Comparison of ENCODE assay signal across 1 cellular context in genomic region chr17:38798614-38799500, GRCh38.
TF ChIP-seq lines count a peak whose summit lies in the region.

No MANE protein-coding gene starts in this region.

TF ChIP-seq in HepG2, 621 proteins besides CTCF, POLR2A, EP300 and RAD21 (continued from another document):
- TF ChIP-seq, protein P1, sequence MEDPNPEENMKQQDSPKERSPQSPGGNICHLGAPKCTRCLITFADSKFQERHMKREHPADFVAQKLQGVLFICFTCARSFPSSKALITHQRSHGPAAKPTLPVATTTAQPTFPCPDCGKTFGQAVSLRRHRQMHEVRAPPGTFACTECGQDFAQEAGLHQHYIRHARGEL (CRISPR knock-in tag; IDR thresholded peaks at IDR 0.05), result no peak
- TF ChIP-seq POGZ (CRISPR knock-in tag; IDR thresholded peaks at IDR 0.05), result peak; percentile 52; the same call in 1 of the 2 replicates
- TF ChIP-seq MATR3 (CRISPR knock-in tag; IDR thresholded peaks at IDR 0.05), result no peak
- 0 out of 2 replicates have a peak, but pooled peaks have one; percentile 9 for TF ChIP-seq ZBTB49 (CRISPR knock-in tag; IDR thresholded peaks at IDR 0.05; ENCODE audit: borderline replicate concordance)
- TF ChIP-seq NFKB2 (CRISPR knock-in tag; IDR thresholded peaks at IDR 0.05; ENCODE audit: borderline replicate concordance), result peak; percentile 72
- TF ChIP-seq, protein P2, sequence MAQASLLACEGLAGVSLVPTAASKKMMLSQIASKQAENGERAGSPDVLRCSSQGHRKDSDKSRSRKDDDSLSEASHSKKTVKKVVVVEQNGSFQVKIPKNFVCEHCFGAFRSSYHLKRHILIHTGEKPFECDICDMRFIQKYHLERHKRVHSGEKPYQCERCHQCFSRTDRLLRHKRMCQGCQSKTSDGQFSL (CRISPR knock-in tag; IDR thresholded peaks at IDR 0.05), result peak; percentile 86
- 0 out of 2 replicates have a peak, but pooled peaks have one; percentile 13 for TF ChIP-seq CCDC6 (CRISPR knock-in tag; IDR thresholded peaks at IDR 0.05)
- peak; percentile 59 for TF ChIP-seq ZMAT3 (CRISPR knock-in tag; conservative IDR thresholded peaks at IDR 0.05)
- TF ChIP-seq ZSCAN31 (CRISPR knock-in tag; IDR thresholded peaks at IDR 0.05; ENCODE audit: low read depth), result peak; percentile 82; the same call in 1 of the 2 replicates
- TF ChIP-seq ZNF225 (CRISPR knock-in tag; IDR thresholded peaks at IDR 0.05), result peak; percentile 83; the same call in 1 of the 2 replicates
- TF ChIP-seq RELA (CRISPR knock-in tag; IDR thresholded peaks at IDR 0.05), result no peak
- TF ChIP-seq ZNF235 (CRISPR knock-in tag; IDR thresholded peaks at IDR 0.05; ENCODE audit: borderline replicate concordance), result peak; percentile 60; the same call in 1 of the 2 replicates
- TF ChIP-seq, protein P3, sequence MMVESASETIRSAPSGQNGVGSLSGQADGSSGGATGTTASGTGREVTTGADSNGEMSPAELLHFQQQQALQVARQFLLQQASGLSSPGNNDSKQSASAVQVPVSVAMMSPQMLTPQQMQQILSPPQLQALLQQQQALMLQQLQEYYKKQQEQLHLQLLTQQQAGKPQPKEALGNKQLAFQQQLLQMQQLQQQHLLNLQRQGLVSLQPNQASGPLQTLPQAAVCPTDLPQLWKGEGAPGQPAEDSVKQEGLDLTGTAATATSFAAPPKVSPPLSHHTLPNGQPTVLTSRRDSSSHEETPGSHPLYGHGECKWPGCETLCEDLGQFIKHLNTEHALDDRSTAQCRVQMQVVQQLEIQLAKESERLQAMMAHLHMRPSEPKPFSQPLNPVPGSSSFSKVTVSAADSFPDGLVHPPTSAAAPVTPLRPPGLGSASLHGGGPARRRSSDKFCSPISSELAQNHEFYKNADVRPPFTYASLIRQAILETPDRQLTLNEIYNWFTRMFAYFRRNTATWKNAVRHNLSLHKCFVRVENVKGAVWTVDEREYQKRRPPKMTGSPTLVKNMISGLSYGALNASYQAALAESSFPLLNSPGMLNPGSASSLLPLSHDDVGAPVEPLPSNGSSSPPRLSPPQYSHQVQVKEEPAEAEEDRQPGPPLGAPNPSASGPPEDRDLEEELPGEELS (CRISPR knock-in tag; IDR thresholded peaks at IDR 0.05), result peak; percentile 25; the same call in 1 of the 2 replicates
- TF ChIP-seq HIVEP1 (CRISPR knock-in tag; IDR thresholded peaks at IDR 0.05), result peak; percentile 62; the same call in 1 of the 2 replicates
- TF ChIP-seq, protein P4, sequence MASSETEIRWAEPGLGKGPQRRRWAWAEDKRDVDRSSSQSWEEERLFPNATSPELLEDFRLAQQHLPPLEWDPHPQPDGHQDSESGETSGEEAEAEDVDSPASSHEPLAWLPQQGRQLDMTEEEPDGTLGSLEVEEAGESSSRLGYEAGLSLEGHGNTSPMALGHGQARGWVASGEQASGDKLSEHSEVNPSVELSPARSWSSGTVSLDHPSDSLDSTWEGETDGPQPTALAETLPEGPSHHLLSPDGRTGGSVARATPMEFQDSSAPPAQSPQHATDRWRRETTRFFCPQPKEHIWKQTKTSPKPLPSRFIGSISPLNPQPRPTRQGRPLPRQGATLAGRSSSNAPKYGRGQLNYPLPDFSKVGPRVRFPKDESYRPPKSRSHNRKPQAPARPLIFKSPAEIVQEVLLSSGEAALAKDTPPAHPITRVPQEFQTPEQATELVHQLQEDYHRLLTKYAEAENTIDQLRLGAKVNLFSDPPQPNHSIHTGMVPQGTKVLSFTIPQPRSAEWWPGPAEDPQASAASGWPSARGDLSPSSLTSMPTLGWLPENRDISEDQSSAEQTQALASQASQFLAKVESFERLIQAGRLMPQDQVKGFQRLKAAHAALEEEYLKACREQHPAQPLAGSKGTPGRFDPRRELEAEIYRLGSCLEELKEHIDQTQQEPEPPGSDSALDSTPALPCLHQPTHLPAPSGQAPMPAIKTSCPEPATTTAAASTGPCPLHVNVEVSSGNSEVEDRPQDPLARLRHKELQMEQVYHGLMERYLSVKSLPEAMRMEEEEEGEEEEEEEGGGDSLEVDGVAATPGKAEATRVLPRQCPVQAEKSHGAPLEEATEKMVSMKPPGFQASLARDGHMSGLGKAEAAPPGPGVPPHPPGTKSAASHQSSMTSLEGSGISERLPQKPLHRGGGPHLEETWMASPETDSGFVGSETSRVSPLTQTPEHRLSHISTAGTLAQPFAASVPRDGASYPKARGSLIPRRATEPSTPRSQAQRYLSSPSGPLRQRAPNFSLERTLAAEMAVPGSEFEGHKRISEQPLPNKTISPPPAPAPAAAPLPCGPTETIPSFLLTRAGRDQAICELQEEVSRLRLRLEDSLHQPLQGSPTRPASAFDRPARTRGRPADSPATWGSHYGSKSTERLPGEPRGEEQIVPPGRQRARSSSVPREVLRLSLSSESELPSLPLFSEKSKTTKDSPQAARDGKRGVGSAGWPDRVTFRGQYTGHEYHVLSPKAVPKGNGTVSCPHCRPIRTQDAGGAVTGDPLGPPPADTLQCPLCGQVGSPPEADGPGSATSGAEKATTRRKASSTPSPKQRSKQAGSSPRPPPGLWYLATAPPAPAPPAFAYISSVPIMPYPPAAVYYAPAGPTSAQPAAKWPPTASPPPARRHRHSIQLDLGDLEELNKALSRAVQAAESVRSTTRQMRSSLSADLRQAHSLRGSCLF (CRISPR knock-in tag; IDR thresholded peaks at IDR 0.05; ENCODE audit: borderline replicate concordance), result no peak
- TF ChIP-seq ZBTB14 (CRISPR knock-in tag; IDR thresholded peaks at IDR 0.05), result peak; percentile 91
- peak; percentile 92 for TF ChIP-seq ZNF891 (CRISPR knock-in tag; IDR thresholded peaks at IDR 0.05)
- TF ChIP-seq, protein P5, sequence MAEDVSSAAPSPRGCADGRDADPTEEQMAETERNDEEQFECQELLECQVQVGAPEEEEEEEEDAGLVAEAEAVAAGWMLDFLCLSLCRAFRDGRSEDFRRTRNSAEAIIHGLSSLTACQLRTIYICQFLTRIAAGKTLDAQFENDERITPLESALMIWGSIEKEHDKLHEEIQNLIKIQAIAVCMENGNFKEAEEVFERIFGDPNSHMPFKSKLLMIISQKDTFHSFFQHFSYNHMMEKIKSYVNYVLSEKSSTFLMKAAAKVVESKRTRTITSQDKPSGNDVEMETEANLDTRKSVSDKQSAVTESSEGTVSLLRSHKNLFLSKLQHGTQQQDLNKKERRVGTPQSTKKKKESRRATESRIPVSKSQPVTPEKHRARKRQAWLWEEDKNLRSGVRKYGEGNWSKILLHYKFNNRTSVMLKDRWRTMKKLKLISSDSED (CRISPR knock-in tag; IDR thresholded peaks at IDR 0.05), result no peak
- TF ChIP-seq FOSL2 (CRISPR knock-in tag; IDR thresholded peaks at IDR 0.05), result no peak
- no peak; the same call in none of the 2 replicates for TF ChIP-seq ZNF724P (CRISPR knock-in tag; IDR thresholded peaks at IDR 0.05; ENCODE audit: borderline replicate concordance)
- TF ChIP-seq SAFB2 (CRISPR knock-in tag; IDR thresholded peaks at IDR 0.05; ENCODE audit: borderline replicate concordance, low read depth), result peak; percentile 23
